In the genomic region with DNA sequence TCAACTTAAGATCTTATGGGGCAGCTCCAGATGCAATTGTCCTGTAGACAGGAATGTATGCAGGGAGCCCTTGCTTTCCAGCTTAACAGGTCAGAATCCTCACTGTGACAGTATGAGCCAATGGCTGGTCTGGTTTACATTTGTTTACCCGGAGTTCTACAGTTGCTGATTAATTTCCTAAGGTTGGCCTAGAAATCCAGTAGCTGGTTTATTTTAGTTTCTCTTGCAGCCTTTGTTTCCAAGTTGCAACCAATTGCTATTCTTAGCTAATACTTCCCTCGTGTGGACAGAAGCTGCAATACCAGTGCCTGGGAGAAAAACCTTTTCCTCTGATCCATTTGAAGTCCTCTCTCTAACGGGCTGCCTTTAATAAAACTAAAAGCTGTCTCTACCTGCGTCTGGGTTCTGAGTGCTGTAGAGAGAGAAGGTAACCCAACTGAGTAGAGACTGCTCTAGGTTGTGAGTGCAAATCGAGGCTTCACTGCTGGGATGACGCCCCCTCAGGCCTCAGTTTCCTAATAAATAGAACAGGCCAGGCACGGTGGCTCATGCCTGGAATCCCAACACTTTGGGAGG, we compare ENCODE assay signal across 8 cellular contexts. TPM values are rescaled to one million over a fixed set of nuclear protein-coding genes. Genes with fewer than 3 reads are reported as not detected.
DNase-seq lines count a peak whose midpoint lies in the region; ATAC-seq, FAIRE-seq and TF ChIP-seq lines count a peak whose summit lies in the region.

No MANE protein-coding gene starts in this region.

- no peaks in the 10 kb centered on the region for H3K4me1 ChIP-seq in CD4-positive, alpha-beta memory T cell (ENCODE audit: insufficient read depth, low read length)

- no peak overlapping the region for H3K4me3 ChIP-seq in CD4-positive, alpha-beta memory T cell (ENCODE audit: low read length in 2 of 2)

- H3K36me3 Mint-ChIP-seq in CD4-positive, alpha-beta memory T cell = no peaks in the 10 kb centered on the region
- no peaks in the 10 kb centered on the region for H3K36me3 Mint-ChIP-seq in neural crest cell (ENCODE audit: low read depth)

- H3K36me3 ChIP-seq in CD4-positive, alpha-beta memory T cell (ENCODE audit: insufficient read depth, low read length) = no peaks in the 10 kb centered on the region

- no peak for TF ChIP-seq POLR2A in H54 (IDR thresholded peaks at IDR 0.05; ENCODE audit: low read depth, low read length)

- no peaks in the 10 kb centered on the region for H3K27me3 ChIP-seq in CD4-positive, alpha-beta memory T cell (ENCODE audit: insufficient read depth, low read length)

- ATAC-seq in GM21515 (IDR thresholded peaks at IDR 0.05; ENCODE audit: unreplicated experiment) = no peak
- ATAC-seq in HG03097 (IDR thresholded peaks at IDR 0.05; ENCODE audit: low FRiP score, unreplicated experiment) = no peak

- CTCF ChIA-PET in CD4-positive, alpha-beta memory T cell (lab: Charles Lee; ENCODE audit: partially characterized antibody) = interaction anchor here (0.8 to 2.4 kb wide), 14 partner anchors 9 to 1419 kb away, joined by 3 to 10 read pairs (median 4); no protein-coding TSS in a partner anchor

- intact Hi-C loops in CD4-positive, alpha-beta memory T cell (cut with micrococcal nuclease) = loop anchor here (2.0 to 5.0 kb wide), 3 partner anchors 390 to 1419 kb away; no protein-coding TSS in a partner anchor

- H3K9me3 ChIP-seq in CD4-positive, alpha-beta memory T cell (ENCODE audit: control insufficient read depth in 1 of 2, low read length in 2 of 2) = no peaks in the 10 kb centered on the region

- no peak overlapping the region for H3K4me3 Mint-ChIP-seq in CD4-positive, alpha-beta memory T cell
- H3K4me3 Mint-ChIP-seq in neural crest cell = no peak overlapping the region

- POLR2A ChIA-PET in CD4-positive, alpha-beta memory T cell (lab: Charles Lee; ENCODE audit: partially characterized antibody) = interaction anchor here (0.5 to 0.9 kb wide), 2 partner anchors 377 to 1235 kb away, joined by 3 read pairs; no protein-coding TSS in a partner anchor

- H3K27ac ChIP-seq in CD4-positive, alpha-beta memory T cell (ENCODE audit: low read depth, low read length) = no peak overlapping the region

- no peak overlapping the region for H3K27ac Mint-ChIP-seq in CD4-positive, alpha-beta memory T cell
- H3K27ac Mint-ChIP-seq in neural crest cell (ENCODE audit: unreplicated experiment) = peak overlapping the region; percentile 84

- FAIRE-seq in H54 (lab: Jason Lieb, UNC) = no peak

- no peaks in the 10 kb centered on the region for H3K9me3 Mint-ChIP-seq in CD4-positive, alpha-beta memory T cell
- no peaks in the 10 kb centered on the region for H3K9me3 Mint-ChIP-seq in neural crest cell

- peaks cover 0 to 4% (median 0%) of the 10 kb centered on the region in 4 donors for H3K4me1 Mint-ChIP-seq in CD4-positive, alpha-beta memory T cell
- H3K4me1 Mint-ChIP-seq in neural crest cell = peaks cover 8% of the 10 kb centered on the region

- peak; percentile 95 for TF ChIP-seq CTCF in neural crest cell (conservative IDR thresholded peaks at IDR 0.05)

- H3K27me3 Mint-ChIP-seq in CD4-positive, alpha-beta memory T cell = no peaks in the 10 kb centered on the region
- no peaks in the 10 kb centered on the region for H3K27me3 Mint-ChIP-seq in neural crest cell (ENCODE audit: low read depth)

- peak in 4 of 5 donors; percentile 29 to 37 (median 34) for DNase-seq in CD4-positive, alpha-beta memory T cell
- DNase-seq in H54 (ENCODE audit: insufficient read length, low spot score) (peak; percentile 38), NCI-H2227 (lab: John Stamatoyannopoulos, UW; ENCODE audit: unreplicated experiment) (peak; percentile 82), fibroblast of gingiva (ENCODE audit: low read depth) (peak; percentile 70), neural crest cell (ENCODE audit: low read depth, low spot score) (peak; percentile 39)
- peak; percentile 4 to 38 for DNase-seq in activated CD4-positive, alpha-beta T cell treated with anti-CD3 and anti-CD28 coated beads for 4 hours

RNA-seq across cellular contexts. Expression of a gene that starts 45.9 kb away (rescaled TPM):
- total RNA-seq in CD4-positive, alpha-beta memory T cell = 100 to 1,000 TPM; 100 to 111 TPM
- polyA plus RNA-seq in CD4-positive, alpha-beta memory T cell = 10 to 100 TPM; 11.6 to 28.6 TPM
- 32.0 and 35.5 TPM in 2 replicates for total RNA-seq in neural crest cell

Comparison
In these comparisons a context has a peak if more than half of its experiments do, and no peak if none do; other contexts are left out.
1. DNase-seq: peak in every context shown above with its lines; median percentile 82 in NCI-H2227; 70 in fibroblast of gingiva; 39 in neural crest cell; 38 in H54; 34 in CD4-positive, alpha-beta memory T cell; 21 in activated CD4-positive, alpha-beta T cell treated with anti-CD3 and anti-CD28 coated beads for 4 hours.